ENCODE assay signal across 27 cellular contexts in genomic region chr4:71635094-71635493, GRCh38.
DNase-seq lines count a peak whose midpoint lies in the region; TF ChIP-seq lines count a peak whose summit lies in the region.
"Had no signal": no experiment of that assay in that cellular context is flagged by ENCODE, and none has a peak within 500 bp of the region (broad histone marks: within the 10 kb centered on the region; RNA-seq: fewer than 3 reads in every experiment).

No MANE protein-coding gene starts in this region.

- TF ChIP-seq POLR2A in thyroid gland (IDR thresholded peaks at IDR 0.05) = no peak

- no peaks in the 10 kb centered on the region for H3K36me3 ChIP-seq in thyroid gland
- H3K36me3 ChIP-seq: BLaER1, esophagus muscularis mucosa, gastrocnemius medialis, MG63, Peyer's patch had no signal

- H3K9me3 ChIP-seq in thyroid gland = no peaks in the 10 kb centered on the region
- H3K9me3 ChIP-seq: esophagus muscularis mucosa, gastrocnemius medialis, MG63, Peyer's patch had no signal

- DNase-seq in NCI-H748 (lab: John Stamatoyannopoulos, UW; ENCODE audit: unreplicated experiment) (peak; percentile 13), NCI-H748 treated with DMSO at 0.1 percent for 48 hours (lab: John Stamatoyannopoulos, UW) (no peak), NCI-H345 (lab: John Stamatoyannopoulos, UW) (peak; percentile 51), fibroblast of pulmonary artery (ENCODE audit: low read depth) (peak; percentile 0), superior temporal gyrus (ENCODE audit: extremely low spot score) (peak; percentile 41), cortex of kidney (lab: John Stamatoyannopoulos, UW) (no peak), foreskin fibroblast (no peak), thyroid gland (no peak)
- DNase-seq: activated CD4-positive, alpha-beta T cell treated with anti-CD3 and anti-CD28 coated beads for 48 hours; activated effector memory CD4-positive, alpha-beta T cell treated with anti-CD3 and anti-CD28 coated beads, Interleukin-2, amount 50 U/mL, for 16 hours; activated naive CD8-positive, alpha-beta T cell treated with anti-CD3 and anti-CD28 coated beads, Interleukin-2, amount 10 ng/mL, durations not matched to agents 7 days and 5 days; activated T-cell treated with anti-CD3 and anti-CD28 coated beads, Interleukin-2, amount 50 U/mL, for 1 hour; caudate nucleus; gastrocnemius medialis; HCEC 1CT; left ventricle myocardium superior; naive thymus-derived CD8-positive, alpha-beta T cell; occipital lobe; Peyer's patch; SHP77 treated with DMSO at 0.1 percent for 48 hours; stimulated activated CD4-positive, alpha-beta T cell treated with anti-CD3 and anti-CD28 coated beads, Interleukin-15, amount 100 ng/mL, for 24 hours; stimulated activated naive B cell treated with anti-CD40 and anti-IgM and Interleukin-4, amounts not matched to agents 10 μg/mL and 1 μg/mL and 100 μg/mL, for 72 hours had no signal

- H3K4me3 ChIP-seq in fibroblast of pulmonary artery (replicated peaks; ENCODE audit: low read depth, low read length) = no peak overlapping the region
- H3K4me3 ChIP-seq in foreskin fibroblast (ENCODE audit: low read depth in 1 of 2, low read length in 2 of 2) = no peak overlapping the region
- no peak overlapping the region for H3K4me3 ChIP-seq in thyroid gland (replicated peaks in 1 of 3)
- H3K4me3 ChIP-seq: BLaER1, esophagus muscularis mucosa, gastrocnemius medialis, GM12878, K562, MG63, Peyer's patch had no signal

- H3K27me3 ChIP-seq in thyroid gland = no peaks in the 10 kb centered on the region
- H3K27me3 ChIP-seq: BLaER1, esophagus muscularis mucosa, gastrocnemius medialis, MG63, Peyer's patch had no signal

- H3K4me1 ChIP-seq in thyroid gland = no peaks in the 10 kb centered on the region
- H3K4me1 ChIP-seq: BLaER1, esophagus muscularis mucosa, gastrocnemius medialis, Peyer's patch had no signal

- no peak overlapping the region for H3K27ac ChIP-seq in thyroid gland
- H3K27ac ChIP-seq: BLaER1, esophagus muscularis mucosa, gastrocnemius medialis, Peyer's patch had no signal

- TF ChIP-seq CTCF in fibroblast of pulmonary artery (IDR thresholded peaks at IDR 0.05; ENCODE audit: low read length, missing control alignments) (no peak), foreskin fibroblast (IDR thresholded peaks at IDR 0.05; ENCODE audit: low read depth, low read length) (no peak), thyroid gland (IDR thresholded peaks at IDR 0.05) (no peak)

- intact Hi-C loops in thyroid gland (cut with DNase I) = no loop called here

Comparison
In these comparisons a context has a peak if more than half of its experiments do, and no peak if none do; other contexts are left out.
1. DNase-seq: peak in NCI-H748 (single experiment), NCI-H345 (single experiment), fibroblast of pulmonary artery (single experiment) and superior temporal gyrus (single experiment); none in NCI-H748 treated with DMSO at 0.1 percent for 48 hours (single experiment), cortex of kidney (single experiment), foreskin fibroblast (0 of 2) and thyroid gland (0 of 2).